ENCODE assay signal across 8 cellular contexts in genomic region chr15:79923068-79923514, GRCh38. TPM values are rescaled to one million over a fixed set of nuclear protein-coding genes. Genes with fewer than 3 reads are reported as not detected.
DNase-seq lines count a peak whose midpoint lies in the region; ATAC-seq and TF ChIP-seq lines count a peak whose summit lies in the region.

No MANE protein-coding gene starts in this region.

- H3K36me3 ChIP-seq in endocrine pancreas (ENCODE audit: control insufficient read depth, insufficient read depth, low read length): peaks cover 10% of the 10 kb centered on the region

- H3K4me3 ChIP-seq in endocrine pancreas (ENCODE audit: control insufficient read depth, insufficient read depth, low read length): no peak overlapping the region

- H3K27me3 ChIP-seq in endocrine pancreas (ENCODE audit: control insufficient read depth, insufficient read depth, low read length): no peaks in the 10 kb centered on the region

- H3K36me3 Mint-ChIP-seq in activated CD8-positive, alpha-beta memory T cell treated with anti-CD3 and anti-CD28 coated beads, Interleukin-2, amount 10 ng/mL, durations not matched to agents 7 days and 5 days: peaks cover 43% of the 10 kb centered on the region
- H3K36me3 Mint-ChIP-seq in mesothelial cell of epicardium: peaks cover 44% of the 10 kb centered on the region

- H3K27me3 Mint-ChIP-seq in activated CD8-positive, alpha-beta memory T cell treated with anti-CD3 and anti-CD28 coated beads, Interleukin-2, amount 10 ng/mL, durations not matched to agents 7 days and 5 days: no peaks in the 10 kb centered on the region
- H3K27me3 Mint-ChIP-seq in mesothelial cell of epicardium (ENCODE audit: low read depth): no peaks in the 10 kb centered on the region

- H3K4me3 Mint-ChIP-seq in activated CD8-positive, alpha-beta memory T cell treated with anti-CD3 and anti-CD28 coated beads, Interleukin-2, amount 10 ng/mL, durations not matched to agents 7 days and 5 days: peak overlapping the region; percentile 88
- H3K4me3 Mint-ChIP-seq in mesothelial cell of epicardium: peak overlapping the region; percentile 87

- H3K9me3 ChIP-seq in endocrine pancreas (ENCODE audit: control insufficient read depth, low read length): peaks cover 3% of the 10 kb centered on the region

- CTCF ChIA-PET in activated CD8-positive, alpha-beta memory T cell treated with anti-CD3 and anti-CD28 coated beads, Interleukin-2, amount 10 ng/mL, durations not matched to agents 7 days and 5 days (lab: Charles Lee): interaction anchor here (0.7 to 2.7 kb wide), 13 partner anchors 10 to 250 kb away, joined by 3 to 11 read pairs (median 4); partner anchors contain the start of genes BCL2A1, MTHFS and ZFAND6

- no peak for TF ChIP-seq CTCF in mesothelial cell of epicardium (IDR thresholded peaks at IDR 0.05; ENCODE audit: unreplicated experiment)

- peaks cover 7% of the 10 kb centered on the region for H3K9me3 Mint-ChIP-seq in activated CD8-positive, alpha-beta memory T cell treated with anti-CD3 and anti-CD28 coated beads, Interleukin-2, amount 10 ng/mL, durations not matched to agents 7 days and 5 days (ENCODE audit: low read depth)
- peaks cover 34% of the 10 kb centered on the region for H3K9me3 Mint-ChIP-seq in mesothelial cell of epicardium

- peaks cover 25% of the 10 kb centered on the region for H3K4me1 Mint-ChIP-seq in activated CD8-positive, alpha-beta memory T cell treated with anti-CD3 and anti-CD28 coated beads, Interleukin-2, amount 10 ng/mL, durations not matched to agents 7 days and 5 days
- H3K4me1 Mint-ChIP-seq in mesothelial cell of epicardium: peaks cover 10% of the 10 kb centered on the region

- peak; percentile 44 for DNase-seq in SIG-M5 treated with dmso at 0.1 percent for 504 hours (lab: John Stamatoyannopoulos, UW; ENCODE audit: unreplicated experiment)
- DNase-seq in SIG-M5 (lab: John Stamatoyannopoulos, UW): no peak
- DNase-seq in NCI-H526 treated with DMSO at 0.1 percent for 48 hours (lab: John Stamatoyannopoulos, UW): peak; percentile 56
- DNase-seq in activated CD8-positive, alpha-beta memory T cell treated with anti-CD3 and anti-CD28 coated beads, Interleukin-2, amount 10 ng/mL, durations not matched to agents 7 days and 5 days: peak; percentile 79
- DNase-seq in mesothelial cell of epicardium (ENCODE audit: low spot score in 2 of 2, unreplicated experiment in 2 of 2): peak; percentile 43 to 76
- DNase-seq in stimulated activated CD8-positive, alpha-beta memory T cell treated with anti-CD3 and anti-CD28 coated beads, Interleukin-4, amount 100 ng/mL, for 1 hour (ENCODE audit: low read depth in 2 of 2, low spot score in 1 of 2): peak; percentile 32 to 41

- ATAC-seq in HG03025 (IDR thresholded peaks at IDR 0.05; ENCODE audit: low FRiP score, unreplicated experiment): peak; percentile 41
- ATAC-seq in activated CD8-positive, alpha-beta memory T cell treated with anti-CD3 and anti-CD28 coated beads, Interleukin-2, amount 10 ng/mL, durations not matched to agents 7 days and 5 days: peak; percentile 42

- no peaks in the 10 kb centered on the region for H3K4me1 ChIP-seq in endocrine pancreas (ENCODE audit: control insufficient read depth, insufficient read depth, low read length)

- H3K9ac ChIP-seq in endocrine pancreas (ENCODE audit: control insufficient read depth, insufficient read depth, low read length): peak overlapping the region; percentile 88

- H3K27ac Mint-ChIP-seq in activated CD8-positive, alpha-beta memory T cell treated with anti-CD3 and anti-CD28 coated beads, Interleukin-2, amount 10 ng/mL, durations not matched to agents 7 days and 5 days: peak overlapping the region; percentile 96
- peak overlapping the region; percentile 95 for H3K27ac Mint-ChIP-seq in mesothelial cell of epicardium

RNA-seq across cellular contexts. Expression of gene MTHFS, which starts 26.3 kb away (rescaled TPM):
- 10 to 100 TPM; 17.0 to 22.1 TPM for total RNA-seq in activated CD8-positive, alpha-beta memory T cell treated with anti-CD3 and anti-CD28 coated beads, Interleukin-2, amount 10 ng/mL, durations not matched to agents 7 days and 5 days
- total RNA-seq in mesothelial cell of epicardium: 12.5 to 14.8 TPM (median 13.7 TPM) in 3 replicates

RNA-seq across cellular contexts. Expression of gene BCL2A1, which starts 47.9 kb away (rescaled TPM):
- total RNA-seq in activated CD8-positive, alpha-beta memory T cell treated with anti-CD3 and anti-CD28 coated beads, Interleukin-2, amount 10 ng/mL, durations not matched to agents 7 days and 5 days: 10 to 100 TPM; 12.0 to 13.8 TPM
- total RNA-seq in mesothelial cell of epicardium: 0.23 to 0.71 TPM (median 0.49 TPM) in 3 replicates
